ENCODE assay signal across 15 cellular contexts in the genomic region with DNA sequence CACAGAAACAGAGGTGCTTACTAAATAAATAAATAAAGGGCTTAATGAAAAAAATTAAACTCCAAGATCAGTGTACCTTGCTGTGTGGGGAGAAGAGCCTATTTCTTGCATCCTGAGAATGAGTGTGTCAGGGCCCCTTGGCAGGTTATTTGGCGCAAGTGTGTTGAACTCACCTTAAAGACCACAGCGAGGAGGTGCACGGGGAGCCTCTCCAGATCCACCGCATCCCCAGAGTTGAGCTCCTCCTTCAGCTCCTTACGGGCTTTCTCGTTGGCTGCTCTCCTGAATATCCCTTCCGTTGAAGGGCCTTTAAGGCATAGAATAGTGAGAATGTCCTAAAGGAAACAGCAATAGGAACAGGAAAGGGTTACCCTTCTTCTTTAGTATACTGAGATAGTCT. TPM values are rescaled to one million over a fixed set of nuclear protein-coding genes. Genes with fewer than 3 reads are reported as not detected.
A peak's percentile ranks its signal among the peaks of the same experiment; 100 is the strongest.
DNase-seq lines count a peak whose midpoint lies in the region; ATAC-seq and TF ChIP-seq lines count a peak whose summit lies in the region.
"Had no signal": no experiment of that assay in that cellular context is flagged by ENCODE, and none has a peak within 500 bp of the region (broad histone marks: within the 10 kb centered on the region; RNA-seq: fewer than 3 reads in every experiment).

No MANE protein-coding gene starts in this region.

- no peak for DNase-seq in left ventricle myocardium inferior
- no peak for DNase-seq in heart left ventricle
- no peak for DNase-seq in activated CD4-positive, alpha-beta memory T cell treated with anti-CD3 and anti-CD28 coated beads for 36 hours
- peak; percentile 17 for DNase-seq in esophagus muscularis mucosa (ENCODE audit: extremely low spot score)
- no peak for DNase-seq in upper lobe of right lung
- no peak for DNase-seq in lower leg skin (ENCODE audit: low spot score in 2 of 2)
- DNase-seq in Karpas-422 = no peak
- no peak for DNase-seq in iPS-NIHi7 (ENCODE audit: extremely low spot score)
- DNase-seq: activated CD4-positive, alpha-beta T cell treated with anti-CD3 and anti-CD28 coated beads for 1 hour; activated effector memory CD4-positive, alpha-beta T cell treated with anti-CD3 and anti-CD28 coated beads, Interleukin-2, amount 50 U/mL, for 16 hours; KBM-7; NCI-H1417; psoas muscle; stimulated activated CD4-positive, alpha-beta T cell treated with anti-CD3 and anti-CD28 coated beads, Interleukin-12 subunit alpha, Interleukin-12 subunit beta, amount 100 ng/mL, for 4 hours had no signal

- H3K4me1 Mint-ChIP-seq in activated CD4-positive, alpha-beta memory T cell treated with anti-CD3 and anti-CD28 coated beads for 36 hours (ENCODE audit: low read depth) = peaks cover 73% of the 10 kb centered on the region

- H3K36me3 ChIP-seq in left ventricle myocardium inferior = no peaks in the 10 kb centered on the region
- peaks cover 0 to 55% (median 0%) of the 10 kb centered on the region in 9 donors for H3K36me3 ChIP-seq in heart left ventricle
- H3K36me3 ChIP-seq in esophagus muscularis mucosa = peaks cover 0 to 6% (median 0%) of the 10 kb centered on the region in 4 donors
- peaks cover 33% of the 10 kb centered on the region for H3K36me3 ChIP-seq in upper lobe of right lung
- peaks cover 33% of the 10 kb centered on the region for H3K36me3 ChIP-seq in Karpas-422 (ENCODE audit: insufficient read depth, low read length)
- H3K36me3 ChIP-seq: cardiac muscle cell had no signal

- H2AFZ ChIP-seq in Karpas-422 (ENCODE audit: low read length) = no peak overlapping the region

- H3K27me3 Mint-ChIP-seq in activated CD4-positive, alpha-beta memory T cell treated with anti-CD3 and anti-CD28 coated beads for 36 hours = no peaks in the 10 kb centered on the region

- CTCF ChIA-PET in activated CD4-positive, alpha-beta memory T cell treated with anti-CD3 and anti-CD28 coated beads for 36 hours (lab: Charles Lee) = interaction anchor here (0.9 to 11.6 kb wide), 13 partner anchors 9 to 190 kb away, joined by 3 to 370 read pairs (median 7); a partner anchor contains a TSS

- no peak for TF ChIP-seq POLR2A in heart left ventricle (IDR thresholded peaks at IDR 0.05)
- no peak for TF ChIP-seq POLR2A in esophagus muscularis mucosa (IDR thresholded peaks at IDR 0.05; ENCODE audit: low read depth)
- TF ChIP-seq POLR2A in lower leg skin (IDR thresholded peaks at IDR 0.05) = no peak

- no peaks in the 10 kb centered on the region for H3K9me3 Mint-ChIP-seq in activated CD4-positive, alpha-beta memory T cell treated with anti-CD3 and anti-CD28 coated beads for 36 hours

- TF ChIP-seq EP300 in esophagus muscularis mucosa (IDR thresholded peaks at IDR 0.05) = no peak

- ATAC-seq in heart left ventricle (no peak), upper lobe of right lung (no peak)
- ATAC-seq: psoas muscle had no signal

- 91 to 95% (median 92%) methylated on average over 7 of the region's 7 CpGs for WGBS in heart left ventricle, 4 donors
- WGBS in esophagus muscularis mucosa = 87% methylated on average over 7 of the region's 7 CpGs
- WGBS in lower leg skin, 2 donors = 89 to 93% methylated on average over 7 of the region's 7 CpGs

- H3K27ac ChIP-seq in left ventricle myocardium inferior (replicated peaks) = peak overlapping the region; percentile 17
- H3K27ac ChIP-seq in heart left ventricle = peak overlapping the region in 1 of 12 donors; percentile 90
- H3K27ac ChIP-seq in esophagus muscularis mucosa (replicated peaks in 1 of 4) = no peak overlapping the region
- H3K27ac ChIP-seq in upper lobe of right lung = peak overlapping the region; percentile 77
- H3K27ac ChIP-seq in Karpas-422 (ENCODE audit: low read length) = no peak overlapping the region
- H3K27ac ChIP-seq: cardiac muscle cell, psoas muscle had no signal

- H3K4me2 ChIP-seq in Karpas-422 (ENCODE audit: low read depth, low read length, poor library complexity, severe bottlenecking) = no peak overlapping the region

- H3K9me3 ChIP-seq in left ventricle myocardium inferior (replicated peaks) = no peaks in the 10 kb centered on the region
- H3K9me3 ChIP-seq in heart left ventricle = no peaks in the 10 kb centered on the region
- H3K9me3 ChIP-seq in esophagus muscularis mucosa = no peaks in the 10 kb centered on the region
- no peaks in the 10 kb centered on the region for H3K9me3 ChIP-seq in upper lobe of right lung
- H3K9me3 ChIP-seq in Karpas-422 (ENCODE audit: low read length) = no peaks in the 10 kb centered on the region
- H3K9me3 ChIP-seq: psoas muscle had no signal

- H3K4me3 ChIP-seq in left ventricle myocardium inferior (no peak overlapping the region), heart left ventricle (peak overlapping the region in 1 of 12 donors; percentile 70), esophagus muscularis mucosa (no peak overlapping the region), upper lobe of right lung (no peak overlapping the region), lower leg skin (ENCODE audit: low read depth, poor library complexity, severe bottlenecking) (no peak overlapping the region), Karpas-422 (ENCODE audit: low read length) (no peak overlapping the region)
- H3K4me3 ChIP-seq: cardiac muscle cell, psoas muscle had no signal

- intact Hi-C loops in left ventricle myocardium inferior (cut with micrococcal nuclease) (loop anchor here (10.0 kb wide), 1 partner anchor 94 kb away; no protein-coding TSS in a partner anchor), heart left ventricle (cut with DNase I) (loop anchor here in 7 of 10 donors (5.0 to 10.0 kb wide), 5 partner anchors 34 to 94 kb away; no protein-coding TSS in a partner anchor), esophagus muscularis mucosa (cut with DNase I) (no loop called here), upper lobe of right lung (cut with DNase I) (loop anchor here (10.0 kb wide), 1 partner anchor 64 kb away; no protein-coding TSS in a partner anchor), lower leg skin (cut with DNase I; ENCODE audit: low total_unique reads) (no loop called here)
- intact Hi-C loops in activated CD4-positive, alpha-beta memory T cell treated with anti-CD3 and anti-CD28 coated beads for 36 hours (cut with micrococcal nuclease) = loop anchor here (5.0 kb wide), 1 partner anchor 34 kb away; no protein-coding TSS in a partner anchor

- no peaks in the 10 kb centered on the region for H3K9me2 ChIP-seq in Karpas-422 (replicated peaks; ENCODE audit: insufficient read depth, low read length)

- H3K27ac Mint-ChIP-seq in activated CD4-positive, alpha-beta memory T cell treated with anti-CD3 and anti-CD28 coated beads for 36 hours = peak overlapping the region; percentile 95

- H3K27me3 ChIP-seq in left ventricle myocardium inferior (ENCODE audit: low read depth) (no peaks in the 10 kb centered on the region), heart left ventricle (no peaks in the 10 kb centered on the region), esophagus muscularis mucosa (peaks cover 0 to 3% (median 0%) of the 10 kb centered on the region in 4 donors), upper lobe of right lung (no peaks in the 10 kb centered on the region), Karpas-422 (ENCODE audit: low read length) (no peaks in the 10 kb centered on the region)
- H3K27me3 ChIP-seq: cardiac muscle cell had no signal

- no peaks in the 10 kb centered on the region for H3K79me2 ChIP-seq in Karpas-422 (ENCODE audit: low read length)

- H3K4me3 Mint-ChIP-seq in activated CD4-positive, alpha-beta memory T cell treated with anti-CD3 and anti-CD28 coated beads for 36 hours = peak overlapping the region; percentile 94

- H4K20me1 ChIP-seq in Karpas-422 (ENCODE audit: insufficient read depth, low read depth, low read length) = no peaks in the 10 kb centered on the region

- peaks cover 76% of the 10 kb centered on the region for H3K36me3 Mint-ChIP-seq in activated CD4-positive, alpha-beta memory T cell treated with anti-CD3 and anti-CD28 coated beads for 36 hours

- H3K9ac ChIP-seq in Karpas-422 (ENCODE audit: low read length) = no peak overlapping the region

- peaks cover 16% of the 10 kb centered on the region for H3K4me1 ChIP-seq in left ventricle myocardium inferior
- peaks cover 0 to 72% (median 8%) of the 10 kb centered on the region in 12 donors for H3K4me1 ChIP-seq in heart left ventricle
- peaks cover 0 to 14% (median 5%) of the 10 kb centered on the region in 4 donors for H3K4me1 ChIP-seq in esophagus muscularis mucosa
- H3K4me1 ChIP-seq in upper lobe of right lung = peaks cover 29% of the 10 kb centered on the region
- peaks cover 73% of the 10 kb centered on the region for H3K4me1 ChIP-seq in Karpas-422 (ENCODE audit: low read length)
- H3K4me1 ChIP-seq: psoas muscle had no signal

- POLR2A ChIA-PET in activated CD4-positive, alpha-beta memory T cell treated with anti-CD3 and anti-CD28 coated beads for 36 hours (lab: Charles Lee) = interaction anchor here (0.7 to 5.6 kb wide), 8 partner anchors 15 to 388 kb away, joined by 3 to 69 read pairs (median 12); no protein-coding TSS in a partner anchor

- no peak for TF ChIP-seq CTCF in left ventricle myocardium inferior (IDR thresholded peaks at IDR 0.05; ENCODE audit: borderline replicate concordance)
- TF ChIP-seq CTCF in heart left ventricle (IDR thresholded peaks at IDR 0.05) = no peak
- no peak for TF ChIP-seq CTCF in esophagus muscularis mucosa (IDR thresholded peaks at IDR 0.05)
- TF ChIP-seq CTCF in upper lobe of right lung (IDR thresholded peaks at IDR 0.05) = no peak
- no peak for TF ChIP-seq CTCF in lower leg skin (IDR thresholded peaks at IDR 0.05)

RNA-seq across cellular contexts. Expression of a gene that starts 3.6 kb away (rescaled TPM):
- 1.2 TPM for total RNA-seq in left ventricle myocardium inferior
- total RNA-seq in heart left ventricle = 1 to 10 TPM in 6 of 9 donors, under 1 TPM in 3; 0.51 to 9.3 (median 1.4) TPM
- polyA plus RNA-seq in heart left ventricle = under 1 TPM; 0.23 to 0.32 TPM
- 10 to 100 TPM; 40.1 to 41.6 TPM for total RNA-seq in activated CD4-positive, alpha-beta memory T cell treated with anti-CD3 and anti-CD28 coated beads for 36 hours
- total RNA-seq in esophagus muscularis mucosa = 1 to 10 TPM; 1.5 to 3.0 (median 1.9) TPM
- total RNA-seq in upper lobe of right lung = 12.9 TPM
- 1 to 10 TPM; 1.1 to 2.7 (median 1.9) TPM for total RNA-seq in lower leg skin
- total RNA-seq in Karpas-422 (2014; rRNA removed; shearing (Covaris generic); ENCODE audit: low replicate concordance) = 16.2 and 16.5 TPM in 2 replicates
- total RNA-seq: cardiac muscle cell had no signal
- polyA plus RNA-seq: cardiac muscle cell had no signal

RNA-seq across cellular contexts. Expression of a gene that starts 41.2 kb away (rescaled TPM):
- 11.9 TPM for total RNA-seq in left ventricle myocardium inferior
- total RNA-seq in heart left ventricle = 10 to 100 TPM in 4 of 9 donors, 1 to 10 TPM in 5; 6.2 to 13.2 (median 9.6) TPM
- 1 to 10 TPM; 3.4 to 7.6 TPM for polyA plus RNA-seq in heart left ventricle
- 1 to 10 TPM; 6.1 to 6.8 TPM for total RNA-seq in activated CD4-positive, alpha-beta memory T cell treated with anti-CD3 and anti-CD28 coated beads for 36 hours
- 10 to 100 TPM; 10.6 to 21.5 (median 18.1) TPM for total RNA-seq in esophagus muscularis mucosa
- 17.2 TPM for total RNA-seq in upper lobe of right lung
- 10 to 100 TPM in 2 of 4 donors, 1 to 10 TPM in 2; 6.4 to 11.0 (median 9.6) TPM for total RNA-seq in lower leg skin
- 2.1 and 3.3 TPM in 2 replicates for total RNA-seq in Karpas-422 (2014; rRNA removed; shearing (Covaris generic); ENCODE audit: low replicate concordance)

Comparison
In these comparisons a context has a peak if more than half of its experiments do, and no peak if none do; other contexts are left out.
1. H3K27ac ChIP-seq: peak in left ventricle myocardium inferior (single experiment) and upper lobe of right lung (single experiment); none in esophagus muscularis mucosa (0 of 4) and Karpas-422 (single experiment).
2. intact Hi-C loops: an anchor here in left ventricle myocardium inferior (10.0 kb wide), heart left ventricle (5.0 to 10.0 kb wide), activated CD4-positive, alpha-beta memory T cell treated with anti-CD3 and anti-CD28 coated beads for 36 hours (5.0 kb wide) and upper lobe of right lung (10.0 kb wide); none called in esophagus muscularis mucosa and lower leg skin.